1 cellular context compared by ENCODE assay signal in the genomic region with DNA sequence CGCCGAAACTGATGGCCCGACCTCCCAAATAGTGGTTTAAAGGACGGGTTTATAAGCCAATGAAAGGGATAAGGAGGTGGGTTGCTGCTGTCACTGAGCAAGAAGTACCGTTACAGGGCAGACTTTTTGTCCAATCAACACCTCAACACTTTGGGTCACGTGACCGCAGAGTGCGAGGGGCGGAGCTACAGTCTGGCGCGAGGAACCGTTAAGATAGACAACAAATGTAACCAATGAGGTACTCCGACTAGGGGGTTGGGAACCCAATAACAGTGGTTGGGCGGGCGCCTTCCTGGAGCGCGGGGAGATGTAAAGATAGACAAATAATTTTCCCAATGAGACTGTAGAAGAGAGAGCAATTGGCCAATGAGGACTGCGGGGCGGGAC.
TF ChIP-seq lines count a peak whose summit lies in the region.

A gene with protein sequence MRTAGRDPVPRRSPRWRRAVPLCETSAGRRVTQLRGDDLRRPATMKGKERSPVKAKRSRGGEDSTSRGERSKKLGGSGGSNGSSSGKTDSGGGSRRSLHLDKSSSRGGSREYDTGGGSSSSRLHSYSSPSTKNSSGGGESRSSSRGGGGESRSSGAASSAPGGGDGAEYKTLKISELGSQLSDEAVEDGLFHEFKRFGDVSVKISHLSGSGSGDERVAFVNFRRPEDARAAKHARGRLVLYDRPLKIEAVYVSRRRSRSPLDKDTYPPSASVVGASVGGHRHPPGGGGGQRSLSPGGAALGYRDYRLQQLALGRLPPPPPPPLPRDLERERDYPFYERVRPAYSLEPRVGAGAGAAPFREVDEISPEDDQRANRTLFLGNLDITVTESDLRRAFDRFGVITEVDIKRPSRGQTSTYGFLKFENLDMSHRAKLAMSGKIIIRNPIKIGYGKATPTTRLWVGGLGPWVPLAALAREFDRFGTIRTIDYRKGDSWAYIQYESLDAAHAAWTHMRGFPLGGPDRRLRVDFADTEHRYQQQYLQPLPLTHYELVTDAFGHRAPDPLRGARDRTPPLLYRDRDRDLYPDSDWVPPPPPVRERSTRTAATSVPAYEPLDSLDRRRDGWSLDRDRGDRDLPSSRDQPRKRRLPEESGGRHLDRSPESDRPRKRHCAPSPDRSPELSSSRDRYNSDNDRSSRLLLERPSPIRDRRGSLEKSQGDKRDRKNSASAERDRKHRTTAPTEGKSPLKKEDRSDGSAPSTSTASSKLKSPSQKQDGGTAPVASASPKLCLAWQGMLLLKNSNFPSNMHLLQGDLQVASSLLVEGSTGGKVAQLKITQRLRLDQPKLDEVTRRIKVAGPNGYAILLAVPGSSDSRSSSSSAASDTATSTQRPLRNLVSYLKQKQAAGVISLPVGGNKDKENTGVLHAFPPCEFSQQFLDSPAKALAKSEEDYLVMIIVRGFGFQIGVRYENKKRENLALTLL (plus strand): TSS at position 338 of the 387 bp plus-strand sequence. CDS start 29 bp downstream, at position 367.

TF ChIP-seq in GM12878, 131 proteins besides CTCF, POLR2A, EP300 and RAD21 (continued from another document):
- TF ChIP-seq PRDM15 (CRISPR knock-in tag; IDR thresholded peaks at IDR 0.05) = peak; percentile 96
- peak; percentile 65 for TF ChIP-seq NFIC (IDR thresholded peaks at IDR 0.05; ENCODE audit: low read depth, low read length)
- TF ChIP-seq, protein P1, sequence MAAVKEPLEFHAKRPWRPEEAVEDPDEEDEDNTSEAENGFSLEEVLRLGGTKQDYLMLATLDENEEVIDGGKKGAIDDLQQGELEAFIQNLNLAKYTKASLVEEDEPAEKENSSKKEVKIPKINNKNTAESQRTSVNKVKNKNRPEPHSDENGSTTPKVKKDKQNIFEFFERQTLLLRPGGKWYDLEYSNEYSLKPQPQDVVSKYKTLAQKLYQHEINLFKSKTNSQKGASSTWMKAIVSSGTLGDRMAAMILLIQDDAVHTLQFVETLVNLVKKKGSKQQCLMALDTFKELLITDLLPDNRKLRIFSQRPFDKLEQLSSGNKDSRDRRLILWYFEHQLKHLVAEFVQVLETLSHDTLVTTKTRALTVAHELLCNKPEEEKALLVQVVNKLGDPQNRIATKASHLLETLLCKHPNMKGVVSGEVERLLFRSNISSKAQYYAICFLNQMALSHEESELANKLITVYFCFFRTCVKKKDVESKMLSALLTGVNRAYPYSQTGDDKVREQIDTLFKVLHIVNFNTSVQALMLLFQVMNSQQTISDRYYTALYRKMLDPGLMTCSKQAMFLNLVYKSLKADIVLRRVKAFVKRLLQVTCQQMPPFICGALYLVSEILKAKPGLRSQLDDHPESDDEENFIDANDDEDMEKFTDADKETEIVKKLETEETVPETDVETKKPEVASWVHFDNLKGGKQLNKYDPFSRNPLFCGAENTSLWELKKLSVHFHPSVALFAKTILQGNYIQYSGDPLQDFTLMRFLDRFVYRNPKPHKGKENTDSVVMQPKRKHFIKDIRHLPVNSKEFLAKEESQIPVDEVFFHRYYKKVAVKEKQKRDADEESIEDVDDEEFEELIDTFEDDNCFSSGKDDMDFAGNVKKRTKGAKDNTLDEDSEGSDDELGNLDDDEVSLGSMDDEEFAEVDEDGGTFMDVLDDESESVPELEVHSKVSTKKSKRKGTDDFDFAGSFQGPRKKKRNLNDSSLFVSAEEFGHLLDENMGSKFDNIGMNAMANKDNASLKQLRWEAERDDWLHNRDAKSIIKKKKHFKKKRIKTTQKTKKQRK (IDR thresholded peaks at IDR 0.05; ENCODE audit: low read depth, low read length) = peak; percentile 91
- TF ChIP-seq ZBED1 (IDR thresholded peaks at IDR 0.05; ENCODE audit: borderline replicate concordance) = no peak
- TF ChIP-seq ZNF384 (IDR thresholded peaks at IDR 0.05; ENCODE audit: borderline replicate concordance, low read depth, low read length) = peak; percentile 71; the same call in 1 of the 2 replicates
- peak; percentile 77 for TF ChIP-seq ZBTB11 (CRISPR knock-in tag; IDR thresholded peaks at IDR 0.05)
- no peak; the same call in 1 of the 2 replicates for TF ChIP-seq CHD2 (IDR thresholded peaks at IDR 0.05; ENCODE audit: borderline replicate concordance, low read depth, low read length)
- peak; percentile 100 for TF ChIP-seq RAD51 (IDR thresholded peaks at IDR 0.05)
- TF ChIP-seq MYB (IDR thresholded peaks at IDR 0.05; ENCODE audit: borderline replicate concordance, low read depth, low read length) = 0 out of 2 replicates have a peak, but pooled peaks have one; percentile 68
- no peak for TF ChIP-seq HDAC2 (IDR thresholded peaks at IDR 0.05)
- TF ChIP-seq ATF7 (IDR thresholded peaks at IDR 0.05; ENCODE audit: low read depth) = no peak
- no peak for TF ChIP-seq WRNIP1 (IDR thresholded peaks at IDR 0.05; ENCODE audit: borderline replicate concordance, low read depth, low read length)
- TF ChIP-seq TBL1XR1 (IDR thresholded peaks at IDR 0.05; ENCODE audit: low read depth, low read length) = peak; percentile 46; the same call in 1 of the 2 replicates
- TF ChIP-seq, protein P2, sequence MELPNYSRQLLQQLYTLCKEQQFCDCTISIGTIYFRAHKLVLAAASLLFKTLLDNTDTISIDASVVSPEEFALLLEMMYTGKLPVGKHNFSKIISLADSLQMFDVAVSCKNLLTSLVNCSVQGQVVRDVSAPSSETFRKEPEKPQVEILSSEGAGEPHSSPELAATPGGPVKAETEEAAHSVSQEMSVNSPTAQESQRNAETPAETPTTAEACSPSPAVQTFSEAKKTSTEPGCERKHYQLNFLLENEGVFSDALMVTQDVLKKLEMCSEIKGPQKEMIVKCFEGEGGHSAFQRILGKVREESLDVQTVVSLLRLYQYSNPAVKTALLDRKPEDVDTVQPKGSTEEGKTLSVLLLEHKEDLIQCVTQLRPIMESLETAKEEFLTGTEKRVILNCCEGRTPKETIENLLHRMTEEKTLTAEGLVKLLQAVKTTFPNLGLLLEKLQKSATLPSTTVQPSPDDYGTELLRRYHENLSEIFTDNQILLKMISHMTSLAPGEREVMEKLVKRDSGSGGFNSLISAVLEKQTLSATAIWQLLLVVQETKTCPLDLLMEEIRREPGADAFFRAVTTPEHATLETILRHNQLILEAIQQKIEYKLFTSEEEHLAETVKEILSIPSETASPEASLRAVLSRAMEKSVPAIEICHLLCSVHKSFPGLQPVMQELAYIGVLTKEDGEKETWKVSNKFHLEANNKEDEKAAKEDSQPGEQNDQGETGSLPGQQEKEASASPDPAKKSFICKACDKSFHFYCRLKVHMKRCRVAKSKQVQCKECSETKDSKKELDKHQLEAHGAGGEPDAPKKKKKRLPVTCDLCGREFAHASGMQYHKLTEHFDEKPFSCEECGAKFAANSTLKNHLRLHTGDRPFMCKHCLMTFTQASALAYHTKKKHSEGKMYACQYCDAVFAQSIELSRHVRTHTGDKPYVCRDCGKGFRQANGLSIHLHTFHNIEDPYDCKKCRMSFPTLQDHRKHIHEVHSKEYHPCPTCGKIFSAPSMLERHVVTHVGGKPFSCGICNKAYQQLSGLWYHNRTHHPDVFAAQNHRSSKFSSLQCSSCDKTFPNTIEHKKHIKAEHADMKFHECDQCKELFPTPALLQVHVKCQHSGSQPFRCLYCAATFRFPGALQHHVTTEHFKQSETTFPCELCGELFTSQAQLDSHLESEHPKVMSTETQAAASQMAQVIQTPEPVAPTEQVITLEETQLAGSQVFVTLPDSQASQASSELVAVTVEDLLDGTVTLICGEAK (IDR thresholded peaks at IDR 0.05; ENCODE audit: borderline replicate concordance) = peak; percentile 71; the same call in 1 of the 2 replicates
- TF ChIP-seq FOS (IDR thresholded peaks at IDR 0.05; ENCODE audit: borderline replicate concordance, extremely low read depth, insufficient read length) = peak; percentile 84
- no peak for TF ChIP-seq NFXL1 (IDR thresholded peaks at IDR 0.05; ENCODE audit: borderline replicate concordance)
TF ChIP-seq in GM12878: peak in this region for 28.
